Comparison of ENCODE assay signal across 1 cellular context in the genomic region with DNA sequence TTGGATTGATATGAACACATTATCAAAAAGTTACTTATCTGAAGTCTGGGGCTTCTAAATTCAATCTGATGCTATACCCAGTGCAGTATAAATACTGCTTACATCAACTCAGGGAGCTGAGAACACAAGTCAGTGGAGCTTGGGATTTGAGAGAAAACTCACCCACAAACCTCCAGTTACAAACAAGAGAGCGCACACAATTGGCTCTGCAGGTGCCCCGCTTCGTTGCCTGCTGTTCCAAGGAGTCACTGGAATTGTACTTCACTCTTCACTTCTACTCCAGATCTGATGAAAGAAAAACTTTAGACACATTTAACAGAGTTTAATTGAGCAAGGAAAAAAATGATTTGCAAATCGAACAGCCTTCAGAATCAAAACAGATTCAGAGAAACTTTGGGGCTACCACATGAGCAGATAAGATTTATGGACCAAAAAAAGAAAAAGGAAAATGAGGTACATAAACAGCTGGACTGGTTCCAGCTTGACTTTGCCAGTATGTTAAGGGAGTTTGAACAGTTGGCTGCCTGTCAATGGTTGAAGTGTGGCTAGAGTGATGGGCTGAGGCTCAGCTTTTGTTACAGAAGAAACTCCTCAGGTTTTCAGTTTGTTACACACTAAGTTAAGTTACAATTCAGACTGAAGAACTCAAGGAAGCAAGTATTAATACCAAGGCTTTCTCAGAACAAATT.
TF ChIP-seq lines count a peak whose summit lies in the region.

No MANE protein-coding gene starts in this region.

TF ChIP-seq in SK-N-SH treated with all-trans-retinoic acid at 6 μM for 48 hours, 23 proteins besides CTCF, POLR2A, EP300 and RAD21 (continued from another document):
- TF ChIP-seq, protein P1, sequence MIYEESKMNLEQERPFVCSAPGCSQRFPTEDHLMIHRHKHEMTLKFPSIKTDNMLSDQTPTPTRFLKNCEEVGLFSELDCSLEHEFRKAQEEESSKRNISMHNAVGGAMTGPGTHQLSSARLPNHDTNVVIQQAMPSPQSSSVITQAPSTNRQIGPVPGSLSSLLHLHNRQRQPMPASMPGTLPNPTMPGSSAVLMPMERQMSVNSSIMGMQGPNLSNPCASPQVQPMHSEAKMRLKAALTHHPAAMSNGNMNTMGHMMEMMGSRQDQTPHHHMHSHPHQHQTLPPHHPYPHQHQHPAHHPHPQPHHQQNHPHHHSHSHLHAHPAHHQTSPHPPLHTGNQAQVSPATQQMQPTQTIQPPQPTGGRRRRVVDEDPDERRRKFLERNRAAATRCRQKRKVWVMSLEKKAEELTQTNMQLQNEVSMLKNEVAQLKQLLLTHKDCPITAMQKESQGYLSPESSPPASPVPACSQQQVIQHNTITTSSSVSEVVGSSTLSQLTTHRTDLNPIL (CRISPR knock-in tag; IDR thresholded peaks at IDR 0.05; ENCODE audit: low read depth) = no peak
- no peak for TF ChIP-seq ZNF8 (CRISPR knock-in tag; IDR thresholded peaks at IDR 0.05)
- no peak for TF ChIP-seq BACH2 (CRISPR knock-in tag; IDR thresholded peaks at IDR 0.05; ENCODE audit: borderline replicate concordance)
- TF ChIP-seq ZFP3 (CRISPR knock-in tag; IDR thresholded peaks at IDR 0.05) = no peak
- TF ChIP-seq RARB (CRISPR knock-in tag; IDR thresholded peaks at IDR 0.05) = no peak
- TF ChIP-seq TOX (CRISPR knock-in tag; IDR thresholded peaks at IDR 0.05; ENCODE audit: borderline replicate concordance) = no peak
- TF ChIP-seq ZNF565 (CRISPR knock-in tag; conservative IDR thresholded peaks at IDR 0.05; ENCODE audit: low read depth) = no peak
